7 cellular contexts compared by ENCODE assay signal in the genomic region with DNA sequence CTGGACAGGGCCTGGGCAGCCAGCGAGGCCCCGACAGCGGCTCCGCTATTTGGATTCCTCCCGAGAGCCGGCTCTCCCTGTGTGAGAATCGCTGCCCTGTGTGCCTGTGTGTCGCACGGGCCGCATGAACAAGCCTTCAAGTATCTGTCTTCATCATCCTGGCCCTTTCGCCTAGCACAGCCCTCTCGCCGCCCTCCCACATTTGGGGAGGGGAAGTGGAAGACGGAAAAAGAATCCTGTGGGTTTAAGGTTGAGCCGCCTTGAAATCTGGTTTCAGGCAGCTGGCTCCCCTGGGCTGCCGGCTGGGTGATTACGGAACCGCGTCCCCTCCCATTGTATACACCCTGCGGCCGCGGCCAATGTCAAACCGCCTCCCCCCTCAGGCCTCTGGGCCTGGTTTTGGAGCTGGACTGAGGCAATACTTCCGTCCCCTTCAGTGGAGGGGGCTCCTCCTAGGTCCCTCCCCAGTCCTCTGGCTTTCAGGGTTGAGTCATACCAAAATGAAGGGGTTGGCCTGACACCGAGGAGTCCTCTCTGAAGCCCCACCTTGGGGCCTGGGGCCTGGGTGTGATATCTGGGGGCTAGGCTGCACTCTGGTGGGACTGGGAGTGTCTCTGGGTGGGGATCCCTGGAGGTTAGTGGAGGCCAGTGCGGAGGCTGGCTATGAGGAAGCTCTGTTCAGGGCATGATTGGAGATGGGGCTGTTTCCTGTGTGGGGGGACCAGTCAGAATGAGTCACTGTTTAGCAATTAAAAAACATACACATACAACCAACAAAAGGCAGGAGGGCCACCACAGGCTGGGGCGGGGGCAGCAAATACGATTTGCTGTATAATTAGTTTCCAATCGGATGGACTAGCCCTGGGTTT. TPM values are rescaled to one million over a fixed set of nuclear protein-coding genes. Genes with fewer than 3 reads are reported as not detected.
DNase-seq lines count a peak whose midpoint lies in the region; ATAC-seq lines count a peak whose summit lies in the region.

No MANE protein-coding gene starts in this region.

- no peaks in the 10 kb centered on the region for H3K9me3 ChIP-seq in mesodermal cell (ENCODE audit: control insufficient read depth, low read length)

- POLR2A ChIA-PET in activated CD8-positive, alpha-beta T cell treated with anti-CD3 and anti-CD28 coated beads, Interleukin-2, amount 10 ng/mL, durations not matched to agents 7 days and 5 days (lab: Charles Lee) = interaction anchor here (0.5 to 4.9 kb wide), 19 partner anchors 8 to 828 kb away, joined by 3 to 44 read pairs (median 4); a partner anchor contains a TSS

- H3K27ac ChIP-seq in mesodermal cell (ENCODE audit: low read depth, low read length, severe bottlenecking) = peak overlapping the region; percentile 98

- CTCF ChIA-PET in activated CD8-positive, alpha-beta T cell treated with anti-CD3 and anti-CD28 coated beads, Interleukin-2, amount 10 ng/mL, durations not matched to agents 7 days and 5 days (lab: Charles Lee) = interaction anchor here (1.0 to 4.6 kb wide), 10 partner anchors 13 to 143 kb away, joined by 3 to 51 read pairs (median 4); a partner anchor contains a TSS

- peaks cover 47% of the 10 kb centered on the region for H3K36me3 ChIP-seq in mesodermal cell (ENCODE audit: control insufficient read depth, insufficient read depth, low read length)

- H3K4me1 ChIP-seq in mesodermal cell (ENCODE audit: control insufficient read depth, insufficient read depth, low read length, poor library complexity, severe bottlenecking) = peaks cover 37% of the 10 kb centered on the region

- no peaks in the 10 kb centered on the region for H3K9me3 Mint-ChIP-seq in activated CD8-positive, alpha-beta T cell treated with anti-CD3 and anti-CD28 coated beads, Interleukin-2, amount 10 ng/mL, durations not matched to agents 7 days and 5 days (ENCODE audit: insufficient read depth)
- H3K9me3 Mint-ChIP-seq in effector memory CD8-positive, alpha-beta T cell = no peaks in the 10 kb centered on the region

- WGBS in mesodermal cell (ENCODE audit: insufficient coverage in 2 of 2), 2 experiments = 0 to 4% methylated on average over 17 to 19 of the region's 29 CpGs

- H3K36me3 Mint-ChIP-seq in activated CD8-positive, alpha-beta T cell treated with anti-CD3 and anti-CD28 coated beads, Interleukin-2, amount 10 ng/mL, durations not matched to agents 7 days and 5 days (ENCODE audit: low read depth) = peaks cover 25% of the 10 kb centered on the region
- H3K36me3 Mint-ChIP-seq in effector memory CD8-positive, alpha-beta T cell (ENCODE audit: insufficient read depth) = peaks cover 46% of the 10 kb centered on the region

- peak overlapping the region; percentile 94 for H3K27ac Mint-ChIP-seq in activated CD8-positive, alpha-beta T cell treated with anti-CD3 and anti-CD28 coated beads, Interleukin-2, amount 10 ng/mL, durations not matched to agents 7 days and 5 days
- peak overlapping the region; percentile 93 to 96 for H3K27ac Mint-ChIP-seq in effector memory CD8-positive, alpha-beta T cell

- peaks cover 55% of the 10 kb centered on the region for H3K4me1 Mint-ChIP-seq in activated CD8-positive, alpha-beta T cell treated with anti-CD3 and anti-CD28 coated beads, Interleukin-2, amount 10 ng/mL, durations not matched to agents 7 days and 5 days (ENCODE audit: low read depth)
- H3K4me1 Mint-ChIP-seq in effector memory CD8-positive, alpha-beta T cell (ENCODE audit: low read depth in 2 of 2) = peaks cover 55 to 61% of the 10 kb centered on the region in 2 donors

- ATAC-seq in GM18502 (IDR thresholded peaks at IDR 0.05; ENCODE audit: poor library complexity, unreplicated experiment) (peak; percentile 40), HG02763 (IDR thresholded peaks at IDR 0.05; ENCODE audit: unreplicated experiment) (peak; percentile 30)
- peak; percentile 35 for ATAC-seq in activated CD8-positive, alpha-beta T cell treated with anti-CD3 and anti-CD28 coated beads, Interleukin-2, amount 10 ng/mL, durations not matched to agents 7 days and 5 days
- ATAC-seq in effector memory CD8-positive, alpha-beta T cell (replicated peaks) = peak; percentile 49

- H3K4me3 ChIP-seq in mesodermal cell (ENCODE audit: extremely low read depth, insufficient read depth, low read length, poor library complexity, severe bottlenecking) = peak overlapping the region; percentile 90

- peak overlapping the region; percentile 99 for H3K4me3 Mint-ChIP-seq in activated CD8-positive, alpha-beta T cell treated with anti-CD3 and anti-CD28 coated beads, Interleukin-2, amount 10 ng/mL, durations not matched to agents 7 days and 5 days
- peak overlapping the region; percentile 94 to 96 for H3K4me3 Mint-ChIP-seq in effector memory CD8-positive, alpha-beta T cell

- no peaks in the 10 kb centered on the region for H3K27me3 Mint-ChIP-seq in activated CD8-positive, alpha-beta T cell treated with anti-CD3 and anti-CD28 coated beads, Interleukin-2, amount 10 ng/mL, durations not matched to agents 7 days and 5 days (ENCODE audit: low read depth)
- no peaks in the 10 kb centered on the region for H3K27me3 Mint-ChIP-seq in effector memory CD8-positive, alpha-beta T cell

- peak; percentile 69 for DNase-seq in NCI-H69 (lab: John Stamatoyannopoulos, UW)
- peak; percentile 84 for DNase-seq in activated CD8-positive, alpha-beta T cell treated with anti-CD3 and anti-CD28 coated beads, Interleukin-2, amount 10 ng/mL, durations not matched to agents 7 days and 5 days
- DNase-seq in effector memory CD8-positive, alpha-beta T cell = peak; percentile 65 to 70 (median 65)
- peak; percentile 78 to 80 for DNase-seq in stimulated activated CD8-positive, alpha-beta memory T cell treated with anti-CD3 and anti-CD28 coated beads, Interleukin-15, amount 100 ng/mL, for 48 hours (ENCODE audit: low read depth in 2 of 2)

RNA-seq across cellular contexts. Expression of a gene that starts 1.7 kb away (rescaled TPM):
- total RNA-seq in activated CD8-positive, alpha-beta T cell treated with anti-CD3 and anti-CD28 coated beads, Interleukin-2, amount 10 ng/mL, durations not matched to agents 7 days and 5 days = 10 to 100 TPM; 45.0 to 47.1 TPM
- 138 TPM for polyA plus RNA-seq in mesodermal cell (2013, experiment 1 of 2)
- 118 TPM for polyA plus RNA-seq in mesodermal cell (2013, experiment 2 of 2)

Comparison
In these comparisons a context has a peak if more than half of its experiments do, and no peak if none do; other contexts are left out.
1. Peak in every context shown above with its lines: DNase-seq, ATAC-seq, H3K4me3 ChIP-seq and H3K27ac ChIP-seq.